In the genomic region with DNA sequence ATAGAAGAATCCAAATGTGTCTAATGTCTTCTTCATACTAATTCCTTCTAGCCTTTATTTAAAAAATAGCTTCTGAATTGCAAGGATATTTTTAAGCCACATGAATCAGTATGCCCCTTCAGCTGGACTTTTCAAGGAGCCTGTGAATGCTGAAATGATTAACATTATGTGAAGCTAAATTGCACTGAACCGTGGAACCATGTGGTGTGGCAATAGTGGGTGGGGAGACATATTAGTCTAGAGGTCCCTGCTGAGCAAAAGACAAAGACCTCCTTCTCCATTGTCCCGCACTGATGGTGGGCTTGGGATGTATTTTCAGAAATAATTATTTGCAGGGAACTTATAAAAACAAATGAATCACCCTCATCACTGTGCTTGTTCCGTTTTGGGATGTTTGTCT, we compare ENCODE assay signal across 16 cellular contexts.
DNase-seq lines count a peak whose midpoint lies in the region; ATAC-seq, FAIRE-seq and TF ChIP-seq lines count a peak whose summit lies in the region.
"Had no signal": no experiment of that assay in that cellular context is flagged by ENCODE, and none has a peak within 500 bp of the region (broad histone marks: within the 10 kb centered on the region; RNA-seq: fewer than 3 reads in every experiment).

No MANE protein-coding gene starts in this region.

- H3K27me3 ChIP-seq in breast epithelium (no peaks in the 10 kb centered on the region), tibial nerve (no peaks in the 10 kb centered on the region)
- H3K27me3 ChIP-seq: brain microvascular endothelial cell had no signal

- 22 to 28% methylated on average over 3 of the region's 3 CpGs for WGBS in tibial nerve, 2 donors

- peak overlapping the region; percentile 15 to 40 for H3K27ac ChIP-seq in breast epithelium
- peak overlapping the region in 3 of 4 donors; percentile 49 to 71 (median 56) for H3K27ac ChIP-seq in tibial nerve
- H3K27ac ChIP-seq: brain microvascular endothelial cell, HL-60, KMS-11 had no signal

- DNase-seq in breast epithelium (ENCODE audit: low spot score in 2 of 2) (no peak), kidney tubule cell (ENCODE audit: low spot score) (peak; percentile 47), tibial nerve (ENCODE audit: low spot score in 2 of 2) (peak; percentile 39 to 56), GM19239 (ENCODE audit: insufficient read length, low spot score) (no peak)
- DNase-seq: activated gamma-delta T cell treated with Interleukin-2 at 50 U/mL for 16 hours; brain microvascular endothelial cell; CD8-positive, alpha-beta T cell; effector CD8-positive, alpha-beta T cell; midbrain; NCI-H1436 had no signal

- ATAC-seq in GM18505 (IDR thresholded peaks at IDR 0.05; ENCODE audit: unreplicated experiment), result no peak
- ATAC-seq in HG03095 (IDR thresholded peaks at IDR 0.05; ENCODE audit: unreplicated experiment), result no peak
- ATAC-seq: CD8-positive, alpha-beta T cell; GM12878 had no signal

- no peak for TF ChIP-seq EP300 in Ishikawa (IDR thresholded peaks at IDR 0.05; ENCODE audit: borderline replicate concordance)
- peak in 1 of 2 donors; percentile 61 for TF ChIP-seq EP300 in tibial nerve (IDR thresholded peaks at IDR 0.05)

- TF ChIP-seq CTCF in breast epithelium (IDR thresholded peaks at IDR 0.05), result no peak
- TF ChIP-seq CTCF in tibial nerve (IDR thresholded peaks at IDR 0.05), result no peak

- FAIRE-seq in GM19239 (lab: Jason Lieb, UNC), result no peak
- FAIRE-seq: GM12878 had no signal

- no peak for TF ChIP-seq POLR2A in breast epithelium (IDR thresholded peaks at IDR 0.05)
- TF ChIP-seq POLR2A in tibial nerve (IDR thresholded peaks at IDR 0.05), result no peak
- TF ChIP-seq POLR2A in GM18505 (IDR thresholded peaks at IDR 0.05; ENCODE audit: borderline replicate concordance, extremely low read depth, insufficient read depth, insufficient read length), result no peak

- no peak for TF ChIP-seq RAD21 in Ishikawa (IDR thresholded peaks at IDR 0.05; ENCODE audit: low read depth)

- H3K36me3 ChIP-seq in breast epithelium (no peaks in the 10 kb centered on the region), tibial nerve (no peaks in the 10 kb centered on the region)
- H3K36me3 ChIP-seq: brain microvascular endothelial cell had no signal

- intact Hi-C loops in breast epithelium (cut with DNase I; ENCODE audit: low total_unique reads), result no loop called here

- H3K9me3 ChIP-seq in breast epithelium (no peaks in the 10 kb centered on the region), tibial nerve (no peaks in the 10 kb centered on the region)

- H3K4me3 ChIP-seq in breast epithelium (no peak overlapping the region), tibial nerve (no peak overlapping the region)
- H3K4me3 ChIP-seq: GM12878 had no signal

- no peaks in the 10 kb centered on the region for H3K4me1 ChIP-seq in breast epithelium
- H3K4me1 ChIP-seq in tibial nerve, result peaks cover 0 to 50% (median 14%) of the 10 kb centered on the region in 4 donors

TF ChIP-seq in Ishikawa, 13 proteins besides CTCF, POLR2A, EP300 and RAD21:
- TF ChIP-seq FOXM1 (IDR thresholded peaks at IDR 0.05; ENCODE audit: borderline replicate concordance, low read depth) (no peak), CEBPB (IDR thresholded peaks at IDR 0.05) (peak; percentile 48; the same call in 1 of the 2 replicates), NFIC (IDR thresholded peaks at IDR 0.05) (no peak)
- TF ChIP-seq, protein P1, sequence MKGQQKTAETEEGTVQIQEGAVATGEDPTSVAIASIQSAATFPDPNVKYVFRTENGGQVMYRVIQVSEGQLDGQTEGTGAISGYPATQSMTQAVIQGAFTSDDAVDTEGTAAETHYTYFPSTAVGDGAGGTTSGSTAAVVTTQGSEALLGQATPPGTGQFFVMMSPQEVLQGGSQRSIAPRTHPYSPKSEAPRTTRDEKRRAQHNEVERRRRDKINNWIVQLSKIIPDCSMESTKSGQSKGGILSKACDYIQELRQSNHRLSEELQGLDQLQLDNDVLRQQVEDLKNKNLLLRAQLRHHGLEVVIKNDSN (IDR thresholded peaks at IDR 0.05), result no peak

Comparison
In these comparisons a context has a peak if more than half of its experiments do, and no peak if none do; other contexts are left out.
1. DNase-seq: peak in kidney tubule cell (single experiment) and tibial nerve (2 of 2); none in breast epithelium (0 of 2) and GM19239 (single experiment).